Comparison of ENCODE assay signal across 20 cellular contexts in genomic region chr10:119466076-119466475, GRCh38.
DNase-seq lines count a peak whose midpoint lies in the region; ATAC-seq, FAIRE-seq and TF ChIP-seq lines count a peak whose summit lies in the region.
"Had no signal": no experiment of that assay in that cellular context is flagged by ENCODE, and none has a peak within 500 bp of the region (broad histone marks: within the 10 kb centered on the region; RNA-seq: fewer than 3 reads in every experiment).

No MANE protein-coding gene starts in this region.

- peak overlapping the region; percentile 42 for H3K27ac ChIP-seq in SJSA1
- no peak overlapping the region for H3K27ac ChIP-seq in kidney (ENCODE audit: low read depth in 2 of 2, low read length in 2 of 2)
- H3K27ac ChIP-seq: GM23248 had no signal

- H3K4me1 ChIP-seq in SJSA1 (replicated peaks) (peaks cover 32% of the 10 kb centered on the region), kidney (ENCODE audit: control insufficient read depth in 1 of 2, insufficient read depth in 1 of 2, low read depth in 1 of 2, low read length in 2 of 2) (peaks cover 10 to 12% of the 10 kb centered on the region in 2 donors)
- H3K4me1 ChIP-seq: HAP-1 had no signal

- no peak overlapping the region for H3K9ac ChIP-seq in kidney (ENCODE audit: low read length in 2 of 2)
- H3K9ac ChIP-seq: GM23248 had no signal

- CTCF ChIA-PET in activated CD8-positive, alpha-beta memory T cell treated with anti-CD3 and anti-CD28 coated beads, Interleukin-2, amount 10 ng/mL, durations not matched to agents 7 days and 5 days (lab: Charles Lee), result interaction anchor here (1.1 to 2.4 kb wide), 3 partner anchors 21 to 260 kb away, joined by 3 to 10 read pairs (median 5); partner anchors contain the start of gene RGS10

- H3K9me3 Mint-ChIP-seq in activated CD8-positive, alpha-beta memory T cell treated with anti-CD3 and anti-CD28 coated beads, Interleukin-2, amount 10 ng/mL, durations not matched to agents 7 days and 5 days (ENCODE audit: low read depth), result peaks cover 6% of the 10 kb centered on the region
- H3K9me3 Mint-ChIP-seq in activated T-helper 17 cell treated with anti-CD3 and anti-CD28 coated beads, Interleukin-2, amount 50 U/mL, for 72 hours, result no peaks in the 10 kb centered on the region
- H3K9me3 Mint-ChIP-seq: CD4-positive, alpha-beta T cell had no signal

- H3K4me3 ChIP-seq in SJSA1 (no peak overlapping the region), kidney (ENCODE audit: low read length in 2 of 2) (no peak overlapping the region)
- H3K4me3 ChIP-seq: GM23248, HAP-1 had no signal

- no peak for ATAC-seq in activated CD8-positive, alpha-beta memory T cell treated with anti-CD3 and anti-CD28 coated beads, Interleukin-2, amount 10 ng/mL, durations not matched to agents 7 days and 5 days
- no peak for ATAC-seq in activated T-helper 17 cell treated with anti-CD3 and anti-CD28 coated beads, Interleukin-2, amount 50 U/mL, for 72 hours (replicated peaks)

- peaks cover 9% of the 10 kb centered on the region for H3K36me3 Mint-ChIP-seq in activated CD8-positive, alpha-beta memory T cell treated with anti-CD3 and anti-CD28 coated beads, Interleukin-2, amount 10 ng/mL, durations not matched to agents 7 days and 5 days
- H3K36me3 Mint-ChIP-seq in activated T-helper 17 cell treated with anti-CD3 and anti-CD28 coated beads, Interleukin-2, amount 50 U/mL, for 72 hours (ENCODE audit: low read depth), result no peaks in the 10 kb centered on the region

- intact Hi-C loops in kidney (cut with DNase I), result no loop called here

- H3K27me3 ChIP-seq in SJSA1 (replicated peaks), result peaks cover 13% of the 10 kb centered on the region

- no peak for FAIRE-seq in kidney (lab: Jason Lieb, UNC)
- FAIRE-seq: D721Med had no signal

- peaks cover 25% of the 10 kb centered on the region for H3K4me1 Mint-ChIP-seq in activated CD8-positive, alpha-beta memory T cell treated with anti-CD3 and anti-CD28 coated beads, Interleukin-2, amount 10 ng/mL, durations not matched to agents 7 days and 5 days
- peaks cover 12% of the 10 kb centered on the region for H3K4me1 Mint-ChIP-seq in activated T-helper 17 cell treated with anti-CD3 and anti-CD28 coated beads, Interleukin-2, amount 50 U/mL, for 72 hours

- TF ChIP-seq CTCF in kidney (IDR thresholded peaks at IDR 0.05; ENCODE audit: borderline replicate concordance, extremely low read depth, insufficient read depth), result no peak

- H3K27me3 Mint-ChIP-seq in activated CD8-positive, alpha-beta memory T cell treated with anti-CD3 and anti-CD28 coated beads, Interleukin-2, amount 10 ng/mL, durations not matched to agents 7 days and 5 days, result peaks cover 4% of the 10 kb centered on the region
- H3K27me3 Mint-ChIP-seq in activated T-helper 17 cell treated with anti-CD3 and anti-CD28 coated beads, Interleukin-2, amount 50 U/mL, for 72 hours, result no peaks in the 10 kb centered on the region
- H3K27me3 Mint-ChIP-seq: CD4-positive, alpha-beta T cell had no signal

- H3K9me3 ChIP-seq in SJSA1 (replicated peaks), result no peaks in the 10 kb centered on the region
- no peaks in the 10 kb centered on the region for H3K9me3 ChIP-seq in kidney (ENCODE audit: control insufficient read depth in 1 of 2, low read length in 2 of 2)
- H3K9me3 ChIP-seq: HAP-1 had no signal

- H3K27ac Mint-ChIP-seq in activated CD8-positive, alpha-beta memory T cell treated with anti-CD3 and anti-CD28 coated beads, Interleukin-2, amount 10 ng/mL, durations not matched to agents 7 days and 5 days, result peak overlapping the region; percentile 22
- H3K27ac Mint-ChIP-seq in activated T-helper 17 cell treated with anti-CD3 and anti-CD28 coated beads, Interleukin-2, amount 50 U/mL, for 72 hours, result no peak overlapping the region
- H3K27ac Mint-ChIP-seq: CD4-positive, alpha-beta T cell; HFFc6 had no signal

- no peaks in the 10 kb centered on the region for H3K36me3 ChIP-seq in SJSA1
- H3K36me3 ChIP-seq in kidney (ENCODE audit: control insufficient read depth in 1 of 2, insufficient read depth in 2 of 2, low read length in 2 of 2), result no peaks in the 10 kb centered on the region
- H3K36me3 ChIP-seq: HAP-1 had no signal

- H3K4me3 Mint-ChIP-seq in activated CD8-positive, alpha-beta memory T cell treated with anti-CD3 and anti-CD28 coated beads, Interleukin-2, amount 10 ng/mL, durations not matched to agents 7 days and 5 days, result no peak overlapping the region
- H3K4me3 Mint-ChIP-seq in activated T-helper 17 cell treated with anti-CD3 and anti-CD28 coated beads, Interleukin-2, amount 50 U/mL, for 72 hours, result no peak overlapping the region
- H3K4me3 Mint-ChIP-seq: CD4-positive, alpha-beta T cell; HFFc6 had no signal

- DNase-seq in activated CD8-positive, alpha-beta memory T cell treated with anti-CD3 and anti-CD28 coated beads, Interleukin-2, amount 10 ng/mL, durations not matched to agents 7 days and 5 days, result no peak
- no peak for DNase-seq in activated CD8-positive, alpha-beta memory T cell treated with anti-CD3 and anti-CD28 coated beads, Interleukin-2, amount 50 U/mL, for 48 hours
- DNase-seq in SJSA1 (ENCODE audit: low read depth in 1 of 2, low spot score in 2 of 2) (no peak), kidney (peak; percentile 66), NOMO-1 treated with dmso at 0.1 percent for 144 hours (lab: John Stamatoyannopoulos, UW; ENCODE audit: unreplicated experiment) (no peak), germinal center (ENCODE audit: low spot score) (no peak)
- DNase-seq: GM23248, HFFc6, KG1, MM.1S, NCI-H1694, NCI-H2029 treated with DMSO at 0.1 percent for 48 hours, NCI-H2171, NCI-H226, NCI-H510A, NCI-H69 had no signal
